In genomic region chr2:3376821-3377220, GRCh38 we compare ENCODE assay signal across 8 cellular contexts. TPM values are rescaled to one million over a fixed set of nuclear protein-coding genes. Genes with fewer than 3 reads are reported as not detected.
DNase-seq lines count a peak whose midpoint lies in the region; ATAC-seq, FAIRE-seq and TF ChIP-seq lines count a peak whose summit lies in the region.

No MANE protein-coding gene starts in this region.

- SMC1A ChIA-PET in GM12878 (lab: Charles Lee; ENCODE audit: uncharacterized antibody, unreplicated experiment): interaction anchor here (1.0 to 1.1 kb wide), 2 partner anchors 26 to 74 kb away, joined by 3 read pairs; no protein-coding TSS in a partner anchor

- peaks cover 34% of the 10 kb centered on the region for H3K79me2 ChIP-seq in GM12878 (ENCODE audit: control insufficient read depth, insufficient read depth, low read length)

- no peak overlapping the region for H3K14ac ChIP-seq in neuronal stem cell (ENCODE audit: low read length)

- no peaks in the 10 kb centered on the region for H4K20me1 ChIP-seq in GM12878 (ENCODE audit: control insufficient read depth, insufficient read depth)

- H3K27me3 Mint-ChIP-seq in memory B cell: no peaks in the 10 kb centered on the region

- peaks cover 3% of the 10 kb centered on the region for H3K36me3 Mint-ChIP-seq in memory B cell

- ATAC-seq in heart left ventricle (no peak), left cardiac atrium (no peak), GM12878 (no peak), memory B cell (ENCODE audit: low read depth) (no peak), upper lobe of left lung (ENCODE audit: low FRiP score in 2 of 2) (no peak)

- peak overlapping the region; percentile 42 for H3K9ac ChIP-seq in GM12878 (ENCODE audit: control insufficient read depth, insufficient read depth, low read length)
- no peak overlapping the region for H3K9ac ChIP-seq in neuronal stem cell (ENCODE audit: low read depth, low read length, poor library complexity)

- H3K23ac ChIP-seq in neuronal stem cell (ENCODE audit: low read depth, low read length, poor library complexity): no peak overlapping the region

- 66 to 75% (median 69%) methylated on average over 6 of the region's 6 CpGs for WGBS in heart left ventricle, 4 donors
- WGBS in GM12878 (ENCODE audit: insufficient coverage, insufficient replicate concordance, low lambda C conversion rate, missing lambda C conversion rate): 56% methylated on average over 6 of the region's 6 CpGs
- 68 to 80% methylated on average over 6 of the region's 6 CpGs for WGBS in upper lobe of left lung, 2 donors
- no CpG with 5 or more reads among the region's 6 CpGs for WGBS in neuronal stem cell (ENCODE audit: extremely low coverage in 2 of 2, insufficient read length in 2 of 2, insufficient replicate concordance in 1 of 2), 2 donors

- TF ChIP-seq EP300 in GM12878 (IDR thresholded peaks at IDR 0.05; ENCODE audit: borderline replicate concordance in 1 of 2, control insufficient read depth in 1 of 2, low read depth in 2 of 2, low read length in 2 of 2): no peak
- no peak for TF ChIP-seq EP300 in upper lobe of left lung (IDR thresholded peaks at IDR 0.05)

- H3K27ac ChIP-seq in heart left ventricle: peak overlapping the region in 1 of 12 donors; percentile 88
- no peak overlapping the region; the same call in 1 of the 2 replicates for H3K27ac ChIP-seq in GM12878 (ENCODE audit: control insufficient read depth, insufficient read depth)
- no peak overlapping the region for H3K27ac ChIP-seq in upper lobe of left lung
- H3K27ac ChIP-seq in neuronal stem cell (replicated peaks; ENCODE audit: low read length): no peak overlapping the region

- H2BK5ac ChIP-seq in neuronal stem cell (ENCODE audit: low read length): no peak overlapping the region

- no TSS peak for BruUV-seq in GM12878 (replicated peaks; lab: Mats Ljungman, UMichigan)

- no peak for TF ChIP-seq RAD21 in GM12878 (IDR thresholded peaks at IDR 0.05; ENCODE audit: insufficient read depth, low read depth, low read length)

- peak overlapping the region; percentile 96 for H3K4me3 Mint-ChIP-seq in memory B cell

- H3K4ac ChIP-seq in neuronal stem cell (ENCODE audit: low read length): no peak overlapping the region

- FAIRE-seq in GM12878 (lab: Jason Lieb, UNC): no peak

- no peak overlapping the region for H2AFZ ChIP-seq in GM12878 (ENCODE audit: control insufficient read depth, low read depth, low read length)
- H2AFZ ChIP-seq in neuronal stem cell (ENCODE audit: low read length): no peak overlapping the region

- peaks cover 6% of the 10 kb centered on the region for H3K79me1 ChIP-seq in neuronal stem cell (ENCODE audit: low read depth, low read length)

- H4K8ac ChIP-seq in neuronal stem cell (ENCODE audit: low read depth, low read length): no peak overlapping the region

- CTCF ChIA-PET in GM12878 (lab: Yijun Ruan, JAX): interaction anchor here (0.8 to 1.3 kb wide), 2 partner anchors 85 to 274 kb away, joined by 3 to 6 read pairs; no protein-coding TSS in a partner anchor

- H3K27ac Mint-ChIP-seq in memory B cell: peak overlapping the region; percentile 95

- H2BK12ac ChIP-seq in neuronal stem cell (ENCODE audit: low read length): no peak overlapping the region

- H3K27me3 ChIP-seq in heart left ventricle: no peaks in the 10 kb centered on the region
- no peaks in the 10 kb centered on the region for H3K27me3 ChIP-seq in GM12878 (replicated peaks in 1 of 2; ENCODE audit: control insufficient read depth in 2 of 2, insufficient read depth in 2 of 2, low read length in 1 of 2)
- no peaks in the 10 kb centered on the region for H3K27me3 ChIP-seq in upper lobe of left lung
- no peaks in the 10 kb centered on the region for H3K27me3 ChIP-seq in neuronal stem cell (ENCODE audit: control insufficient read depth in 3 of 3, insufficient read depth in 3 of 3, low read depth in 1 of 3, low read length in 3 of 3)

- H2AK5ac ChIP-seq in neuronal stem cell (ENCODE audit: low read depth, low read length): no peak overlapping the region

- H3K4me1 ChIP-seq in heart left ventricle: peaks cover 0 to 41% (median 32%) of the 10 kb centered on the region in 12 donors
- peaks cover 11% of the 10 kb centered on the region for H3K4me1 ChIP-seq in GM12878 (ENCODE audit: control insufficient read depth, insufficient read depth, low read length)
- peaks cover 25 to 44% (median 30%) of the 10 kb centered on the region in 4 donors for H3K4me1 ChIP-seq in upper lobe of left lung
- peaks cover 7% of the 10 kb centered on the region in 2 donors for H3K4me1 ChIP-seq in neuronal stem cell (ENCODE audit: control insufficient read depth in 2 of 2, insufficient read depth in 1 of 2, low read depth in 1 of 2, low read length in 2 of 2)

- no peak overlapping the region for H2BK120ac ChIP-seq in neuronal stem cell (ENCODE audit: low read depth, low read length)

- no peaks in the 10 kb centered on the region for H3K9me3 ChIP-seq in heart left ventricle
- H3K9me3 ChIP-seq in GM12878 (replicated peaks; ENCODE audit: control insufficient read depth, insufficient read depth, low read length): no peaks in the 10 kb centered on the region
- H3K9me3 ChIP-seq in upper lobe of left lung: no peaks in the 10 kb centered on the region
- no peaks in the 10 kb centered on the region for H3K9me3 ChIP-seq in neuronal stem cell (replicated peaks in 1 of 2; ENCODE audit: control insufficient read depth in 2 of 2, insufficient read depth in 1 of 2, low read depth in 1 of 2, low read length in 2 of 2)

- TF ChIP-seq POLR2A in heart left ventricle (IDR thresholded peaks at IDR 0.05) (no peak), GM12878 (IDR thresholded peaks at IDR 0.05; ENCODE audit: low read depth, low read length) (no peak), upper lobe of left lung (IDR thresholded peaks at IDR 0.05) (no peak)

- in situ Hi-C loops in GM12878 (cut with MboI): no loop called here

- POLR2A ChIA-PET in GM12878 (lab: Charles Lee): interaction anchor here (0.5 to 1.0 kb wide), 3 partner anchors 181 to 377 kb away, joined by 3 read pairs; partner anchors contain the start of gene RNASEH1

- no peak for TF ChIP-seq CTCF in heart left ventricle (IDR thresholded peaks at IDR 0.05)
- no peak for TF ChIP-seq CTCF in GM12878 (IDR thresholded peaks at IDR 0.05 in 2 of 3, conservative IDR thresholded peaks at IDR 0.05 in 1 of 3; ENCODE audit: control insufficient read depth in 2 of 3, extremely low read depth in 1 of 3, insufficient read depth in 1 of 3, low read depth in 3 of 3, low read length in 3 of 3)
- TF ChIP-seq CTCF in upper lobe of left lung (IDR thresholded peaks at IDR 0.05): no peak

- peak overlapping the region; percentile 83 for H3K4me2 ChIP-seq in GM12878 (ENCODE audit: control insufficient read depth, insufficient read depth)
- no peak overlapping the region for H3K4me2 ChIP-seq in neuronal stem cell (ENCODE audit: insufficient read depth, low read length, poor library complexity, severe bottlenecking)

- intact Hi-C loops in heart left ventricle (cut with DNase I) (loop anchor here in 5 of 10 donors (5.0 to 10.0 kb wide), 5 partner anchors 85 to 180 kb away; partner anchors contain the start of genes RNASEH1 (in 3 of the 5) and ADI1 (in 2 of the 5)), left cardiac atrium (cut with DNase I) (no loop called here), GM12878 (cut with micrococcal nuclease; ENCODE audit: unreplicated experiment) (loop anchor here (1.0 to 5.0 kb wide), 2 partner anchors 181 to 200 kb away; partner anchors contain the start of genes RNASEH1 and RPS7)

- DNase-seq in heart left ventricle: no peak
- DNase-seq in left cardiac atrium: no peak
- no peak for DNase-seq in GM12878 (ENCODE audit: low read depth, low spot score)
- DNase-seq in memory B cell (ENCODE audit: low spot score in 2 of 2): no peak
- DNase-seq in upper lobe of left lung: no peak
- no peak for DNase-seq in NCI-H146 (lab: John Stamatoyannopoulos, UW)
- DNase-seq in neuronal stem cell (ENCODE audit: low spot score): no peak
- DNase-seq in NCI-H82 treated with DMSO at 0.1 percent for 48 hours (lab: John Stamatoyannopoulos, UW; ENCODE audit: unreplicated experiment): no peak

- no peaks in the 10 kb centered on the region for H3K9me3 Mint-ChIP-seq in memory B cell

- H4K91ac ChIP-seq in neuronal stem cell (ENCODE audit: low read depth, low read length, poor library complexity): no peak overlapping the region

- no peak overlapping the region for H2BK15ac ChIP-seq in neuronal stem cell (ENCODE audit: low read length)

- H3K36me3 ChIP-seq in heart left ventricle: peaks cover 0 to 10% (median 0%) of the 10 kb centered on the region in 9 donors
- no peaks in the 10 kb centered on the region for H3K36me3 ChIP-seq in GM12878 (ENCODE audit: control insufficient read depth in 2 of 2, insufficient read depth in 2 of 2, low read length in 1 of 2)
- no peaks in the 10 kb centered on the region for H3K36me3 ChIP-seq in upper lobe of left lung
- H3K36me3 ChIP-seq in neuronal stem cell (replicated peaks in 1 of 2; ENCODE audit: control insufficient read depth in 2 of 2, insufficient read depth in 2 of 2, low read length in 2 of 2): peaks cover 4 to 19% of the 10 kb centered on the region in 2 donors

- RAD21 ChIA-PET in GM12878 (lab: Charles Lee; ENCODE audit: unreplicated experiment): no interaction called here

- no peak overlapping the region for H3K18ac ChIP-seq in neuronal stem cell (ENCODE audit: low read length)

- peaks cover 28% of the 10 kb centered on the region for H3K4me1 Mint-ChIP-seq in memory B cell

- peak overlapping the region in 11 of 12 donors; percentile 69 to 98 (median 83) for H3K4me3 ChIP-seq in heart left ventricle
- peak overlapping the region; percentile 69 for H3K4me3 ChIP-seq in GM12878
- peak overlapping the region in 3 of 4 donors; percentile 75 to 90 (median 81) for H3K4me3 ChIP-seq in upper lobe of left lung
- peak overlapping the region in 1 of 2 donors; percentile 77 for H3K4me3 ChIP-seq in neuronal stem cell (ENCODE audit: low read length in 2 of 2)

RNA-seq across cellular contexts. Expression of gene EIPR1, which starts 0.8 kb away (rescaled TPM):
- total RNA-seq in heart left ventricle: 10 to 100 TPM in 8 of 9 donors, 1 to 10 TPM in 1; 8.4 to 20.6 (median 13.3) TPM
- 10 to 100 TPM in 1 of 2 donors, 1 to 10 TPM in 1; 7.9 to 26.1 TPM for polyA plus RNA-seq in heart left ventricle
- 10 to 100 TPM; 11.0 to 11.4 TPM for total RNA-seq in left cardiac atrium
- 59.2 and 63.8 TPM in 2 replicates for total RNA-seq in GM12878 (2013; cell fraction: nucleolus; rRNA removed)
- 49.3 and 50.3 TPM in 2 replicates for total RNA-seq in GM12878 (2014; rRNA removed)
- 29.7 and 34.5 TPM in 2 replicates for total RNA-seq in GM12878 (2014; rRNA removed; fragmentation: Illumina TruSeq; extraction: Trizol)
- total RNA-seq in GM12878 (2021): 39.0 and 43.4 TPM in 2 replicates
- 13.9 TPM for polyA plus RNA-seq in GM12878 (2011; ENCODE audit: low read depth)
- polyA plus RNA-seq in GM12878 (2011; rRNA removed): 40.5 and 61.2 TPM in 2 replicates
- polyA plus RNA-seq in GM12878 (2011; cell fraction: cytosol; rRNA removed): 78.9 and 84.0 TPM in 2 replicates
- 55.0 and 55.5 TPM in 2 replicates for polyA plus RNA-seq in GM12878 (2011; cell fraction: nucleus; rRNA removed)
- polyA plus RNA-seq in GM12878 (2012): 26.1 and 30.8 TPM in 2 replicates
- 22.3 and 34.9 TPM in 2 replicates for polyA plus RNA-seq in GM12878 (2014; fragmentation: Illumina TruSeq; extraction: Trizol)
- 10 to 100 TPM; 23.6 to 24.0 TPM for polyA plus RNA-seq in GM12878 (2014; fragmentation: Nextera tagmentation; extraction: Ambion mirVana)
- polyA plus RNA-seq in GM12878 (2014; rRNA removed): 43.6 and 48.9 TPM in 2 replicates
- polyA plus RNA-seq in GM12878 (2016; fragmentation: Nextera tagmentation; extraction: Ambion mirVana): 10 to 100 TPM; 41.1 to 49.1 TPM
- polyA minus RNA-seq in GM12878 (2011; rRNA and poly(A)+ RNA removed): 42.5 and 77.0 TPM in 2 replicates
- 21.8 and 27.0 TPM in 2 replicates for polyA minus RNA-seq in GM12878 (2011; cell fraction: cytosol; rRNA and poly(A)+ RNA removed)
- polyA minus RNA-seq in GM12878 (2011; cell fraction: nucleus; rRNA and poly(A)+ RNA removed): 21.3 and 39.5 TPM in 2 replicates
- total RNA-seq in upper lobe of left lung: 10 to 100 TPM; 17.6 to 39.8 (median 23.6) TPM
- 29.0 TPM for polyA plus RNA-seq in neuronal stem cell (2013, experiment 1 of 2)
- polyA plus RNA-seq in neuronal stem cell (2013, experiment 2 of 2): 26.5 TPM

RNA-seq across cellular contexts. Expression of gene TRAPPC12, which starts 2.7 kb away (rescaled TPM):
- 100 to 1,000 TPM in 2 of 9 donors, 10 to 100 TPM in 7; 72.3 to 111 (median 88.2) TPM for total RNA-seq in heart left ventricle
- polyA plus RNA-seq in heart left ventricle: 100 to 1,000 TPM in 1 of 2 donors, 10 to 100 TPM in 1; 70.3 to 142 TPM
- 10 to 100 TPM; 76.2 to 86.3 TPM for total RNA-seq in left cardiac atrium
- total RNA-seq in GM12878 (2013; cell fraction: nucleolus; rRNA removed): 425 and 429 TPM in 2 replicates
- 38.8 and 48.0 TPM in 2 replicates for total RNA-seq in GM12878 (2014; rRNA removed)
- 33.9 and 35.9 TPM in 2 replicates for total RNA-seq in GM12878 (2014; rRNA removed; fragmentation: Illumina TruSeq; extraction: Trizol)
- 63.2 and 77.1 TPM in 2 replicates for total RNA-seq in GM12878 (2021)
- 44.7 TPM for polyA plus RNA-seq in GM12878 (2011; ENCODE audit: low read depth)
- polyA plus RNA-seq in GM12878 (2011; rRNA removed): 22.3 and 46.4 TPM in 2 replicates
- 19.8 and 23.8 TPM in 2 replicates for polyA plus RNA-seq in GM12878 (2011; cell fraction: cytosol; rRNA removed)
- polyA plus RNA-seq in GM12878 (2011; cell fraction: nucleus; rRNA removed): 174 and 205 TPM in 2 replicates
- polyA plus RNA-seq in GM12878 (2012): 40.4 and 56.2 TPM in 2 replicates
- polyA plus RNA-seq in GM12878 (2014; fragmentation: Illumina TruSeq; extraction: Trizol): 17.2 and 38.1 TPM in 2 replicates
- 10 to 100 TPM in 1 of 2 experiments, 1 to 10 TPM in 1; 8.6 to 22.9 TPM for polyA plus RNA-seq in GM12878 (2014; fragmentation: Nextera tagmentation; extraction: Ambion mirVana)
- polyA plus RNA-seq in GM12878 (2014; rRNA removed): 39.4 and 57.5 TPM in 2 replicates
- 10 to 100 TPM; 30.2 to 36.7 TPM for polyA plus RNA-seq in GM12878 (2016; fragmentation: Nextera tagmentation; extraction: Ambion mirVana)
- 46.2 and 66.6 TPM in 2 replicates for polyA minus RNA-seq in GM12878 (2011; rRNA and poly(A)+ RNA removed)
- 19.8 and 27.6 TPM in 2 replicates for polyA minus RNA-seq in GM12878 (2011; cell fraction: cytosol; rRNA and poly(A)+ RNA removed)
- 68.5 and 127 TPM in 2 replicates for polyA minus RNA-seq in GM12878 (2011; cell fraction: nucleus; rRNA and poly(A)+ RNA removed)
- total RNA-seq in upper lobe of left lung: 100 to 1,000 TPM in 2 of 6 donors, 10 to 100 TPM in 4; 68.1 to 307 (median 91.5) TPM
- polyA plus RNA-seq in neuronal stem cell (2013, experiment 1 of 2): 37.6 TPM
- 41.5 TPM for polyA plus RNA-seq in neuronal stem cell (2013, experiment 2 of 2)
